11 cellular contexts compared by ENCODE assay signal in genomic region chr3:109018828-109019227, GRCh38.
DNase-seq lines count a peak whose midpoint lies in the region; ATAC-seq and TF ChIP-seq lines count a peak whose summit lies in the region.
"Had no signal": no experiment of that assay in that cellular context is flagged by ENCODE, and none has a peak within 500 bp of the region (broad histone marks: within the 10 kb centered on the region; RNA-seq: fewer than 3 reads in every experiment).

No MANE protein-coding gene starts in this region.

- peak; percentile 46 for DNase-seq in NCI-H82 (lab: John Stamatoyannopoulos, UW)
- no peak for DNase-seq in epithelial cell of proximal tubule (ENCODE audit: low read depth)
- DNase-seq: anterior cingulate cortex, NCI-H2171 had no signal

- ATAC-seq in HG03565 (IDR thresholded peaks at IDR 0.05; ENCODE audit: unreplicated experiment) = no peak
- no peak for ATAC-seq in GM21825 (IDR thresholded peaks at IDR 0.05; ENCODE audit: unreplicated experiment)
- ATAC-seq in GM19351 (IDR thresholded peaks at IDR 0.05; ENCODE audit: unreplicated experiment) = no peak

- TF ChIP-seq CTCF in C4-2B (conservative IDR thresholded peaks at IDR 0.05) (peak; percentile 50), GM12875 (IDR thresholded peaks at IDR 0.05; ENCODE audit: borderline replicate concordance, insufficient read depth, low read depth, low read length) (0 out of 2 replicates have a peak, but pooled peaks have one; percentile 5), epithelial cell of proximal tubule (conservative IDR thresholded peaks at IDR 0.05; ENCODE audit: low read depth, low read length) (peak; percentile 16)

- H3K27ac ChIP-seq in C4-2B = no peak overlapping the region
- H3K27ac ChIP-seq: KMS-11 had no signal

- no peak overlapping the region for H3K4me3 ChIP-seq in GM12875 (ENCODE audit: low read depth, low read length)
- no peak overlapping the region for H3K4me3 ChIP-seq in epithelial cell of proximal tubule (ENCODE audit: low read depth, low read length)
- H3K4me3 ChIP-seq: lung had no signal
